Comparison of ENCODE assay signal across 1 cellular context in genomic region chr20:46311719-46312074, GRCh38.
TF ChIP-seq lines count a peak whose summit lies in the region.

No MANE protein-coding gene starts in this region.

TF ChIP-seq in GM23338, 12 proteins besides CTCF, POLR2A, EP300 and RAD21 (continued from another document):
- TF ChIP-seq, protein P1, sequence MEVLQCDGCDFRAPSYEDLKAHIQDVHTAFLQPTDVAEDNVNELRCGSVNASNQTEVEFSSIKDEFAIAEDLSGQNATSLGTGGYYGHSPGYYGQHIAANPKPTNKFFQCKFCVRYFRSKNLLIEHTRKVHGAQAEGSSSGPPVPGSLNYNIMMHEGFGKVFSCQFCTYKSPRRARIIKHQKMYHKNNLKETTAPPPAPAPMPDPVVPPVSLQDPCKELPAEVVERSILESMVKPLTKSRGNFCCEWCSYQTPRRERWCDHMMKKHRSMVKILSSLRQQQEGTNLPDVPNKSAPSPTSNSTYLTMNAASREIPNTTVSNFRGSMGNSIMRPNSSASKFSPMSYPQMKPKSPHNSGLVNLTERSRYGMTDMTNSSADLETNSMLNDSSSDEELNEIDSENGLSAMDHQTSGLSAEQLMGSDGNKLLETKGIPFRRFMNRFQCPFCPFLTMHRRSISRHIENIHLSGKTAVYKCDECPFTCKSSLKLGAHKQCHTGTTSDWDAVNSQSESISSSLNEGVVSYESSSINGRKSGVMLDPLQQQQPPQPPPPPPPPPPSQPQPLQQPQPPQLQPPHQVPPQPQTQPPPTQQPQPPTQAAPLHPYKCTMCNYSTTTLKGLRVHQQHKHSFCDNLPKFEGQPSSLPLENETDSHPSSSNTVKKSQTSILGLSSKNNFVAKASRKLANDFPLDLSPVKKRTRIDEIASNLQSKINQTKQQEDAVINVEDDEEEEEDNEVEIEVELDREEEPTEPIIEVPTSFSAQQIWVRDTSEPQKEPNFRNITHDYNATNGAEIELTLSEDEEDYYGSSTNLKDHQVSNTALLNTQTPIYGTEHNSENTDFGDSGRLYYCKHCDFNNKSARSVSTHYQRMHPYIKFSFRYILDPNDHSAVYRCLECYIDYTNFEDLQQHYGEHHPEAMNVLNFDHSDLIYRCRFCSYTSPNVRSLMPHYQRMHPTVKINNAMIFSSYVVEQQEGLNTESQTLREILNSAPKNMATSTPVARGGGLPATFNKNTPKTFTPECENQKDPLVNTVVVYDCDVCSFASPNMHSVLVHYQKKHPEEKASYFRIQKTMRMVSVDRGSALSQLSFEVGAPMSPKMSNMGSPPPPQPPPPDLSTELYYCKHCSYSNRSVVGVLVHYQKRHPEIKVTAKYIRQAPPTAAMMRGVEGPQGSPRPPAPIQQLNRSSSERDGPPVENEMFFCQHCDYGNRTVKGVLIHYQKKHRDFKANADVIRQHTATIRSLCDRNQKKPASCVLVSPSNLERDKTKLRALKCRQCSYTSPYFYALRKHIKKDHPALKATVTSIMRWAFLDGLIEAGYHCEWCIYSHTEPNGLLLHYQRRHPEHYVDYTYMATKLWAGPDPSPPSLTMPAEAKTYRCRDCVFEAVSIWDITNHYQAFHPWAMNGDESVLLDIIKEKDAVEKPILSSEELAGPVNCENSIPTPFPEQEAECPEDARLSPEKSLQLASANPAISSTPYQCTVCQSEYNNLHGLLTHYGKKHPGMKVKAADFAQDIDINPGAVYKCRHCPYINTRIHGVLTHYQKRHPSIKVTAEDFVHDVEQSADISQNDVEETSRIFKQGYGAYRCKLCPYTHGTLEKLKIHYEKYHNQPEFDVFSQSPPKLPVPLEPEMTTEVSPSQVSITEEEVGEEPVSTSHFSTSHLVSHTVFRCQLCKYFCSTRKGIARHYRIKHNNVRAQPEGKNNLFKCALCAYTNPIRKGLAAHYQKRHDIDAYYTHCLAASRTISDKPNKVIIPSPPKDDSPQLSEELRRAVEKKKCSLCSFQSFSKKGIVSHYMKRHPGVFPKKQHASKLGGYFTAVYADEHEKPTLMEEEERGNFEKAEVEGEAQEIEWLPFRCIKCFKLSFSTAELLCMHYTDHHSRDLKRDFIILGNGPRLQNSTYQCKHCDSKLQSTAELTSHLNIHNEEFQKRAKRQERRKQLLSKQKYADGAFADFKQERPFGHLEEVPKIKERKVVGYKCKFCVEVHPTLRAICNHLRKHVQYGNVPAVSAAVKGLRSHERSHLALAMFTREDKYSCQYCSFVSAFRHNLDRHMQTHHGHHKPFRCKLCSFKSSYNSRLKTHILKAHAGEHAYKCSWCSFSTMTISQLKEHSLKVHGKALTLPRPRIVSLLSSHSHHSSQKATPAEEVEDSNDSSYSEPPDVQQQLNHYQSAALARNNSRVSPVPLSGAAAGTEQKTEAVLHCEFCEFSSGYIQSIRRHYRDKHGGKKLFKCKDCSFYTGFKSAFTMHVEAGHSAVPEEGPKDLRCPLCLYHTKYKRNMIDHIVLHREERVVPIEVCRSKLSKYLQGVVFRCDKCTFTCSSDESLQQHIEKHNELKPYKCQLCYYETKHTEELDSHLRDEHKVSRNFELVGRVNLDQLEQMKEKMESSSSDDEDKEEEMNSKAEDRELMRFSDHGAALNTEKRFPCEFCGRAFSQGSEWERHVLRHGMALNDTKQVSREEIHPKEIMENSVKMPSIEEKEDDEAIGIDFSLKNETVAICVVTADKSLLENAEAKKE (CRISPR knock-in tag; IDR thresholded peaks at IDR 0.05): no peak
- TF ChIP-seq STAT1 (IDR thresholded peaks at IDR 0.05; ENCODE audit: unreplicated experiment) (no peak), ZNF114 (CRISPR knock-in tag; IDR thresholded peaks at IDR 0.05) (no peak), ETS1 (IDR thresholded peaks at IDR 0.05) (no peak), NANOG (IDR thresholded peaks at IDR 0.05; ENCODE audit: borderline replicate concordance) (no peak), JUNB (IDR thresholded peaks at IDR 0.05; ENCODE audit: unreplicated experiment) (no peak), EZH2 (IDR thresholded peaks at IDR 0.05; ENCODE audit: low read depth, unreplicated experiment) (no peak), EZH2phosphoT487 (IDR thresholded peaks at IDR 0.05; ENCODE audit: unreplicated experiment) (no peak)
